13 cellular contexts compared by ENCODE assay signal in genomic region chr3:118809696-118810498, GRCh38.
DNase-seq lines count a peak whose midpoint lies in the region; ATAC-seq, FAIRE-seq and TF ChIP-seq lines count a peak whose summit lies in the region.
"Had no signal": no experiment of that assay in that cellular context is flagged by ENCODE, and none has a peak within 500 bp of the region (broad histone marks: within the 10 kb centered on the region; RNA-seq: fewer than 3 reads in every experiment).

No MANE protein-coding gene starts in this region.

- no peaks in the 10 kb centered on the region for H3K36me3 Mint-ChIP-seq in natural killer cell
- H3K36me3 Mint-ChIP-seq: natural killer cell treated with Interleukin-12 subunit alpha and Interleukin-12 subunit beta and Interleukin-15 and Interleukin-18, amount 100 ng/mL, for 72 hours had no signal

- peaks cover 0 to 3% of the 10 kb centered on the region in 2 donors for H3K9me3 Mint-ChIP-seq in natural killer cell
- H3K9me3 Mint-ChIP-seq: natural killer cell treated with Interleukin-12 subunit alpha and Interleukin-12 subunit beta and Interleukin-15 and Interleukin-18, amount 100 ng/mL, for 72 hours; T-helper 1 cell treated with Interleukin-12 subunit alpha and Interleukin-12 subunit beta and Interleukin-4 antibody, amounts not matched to agents 30 μg/mL and 1 μg/mL, for 36 hours had no signal

- no peak for DNase-seq in GM12892 (ENCODE audit: insufficient read length)
- no peak for DNase-seq in UCSD-AML1 (lab: John Stamatoyannopoulos, UW; ENCODE audit: unreplicated experiment)
- no peak for DNase-seq in KG1 (lab: John Stamatoyannopoulos, UW)
- DNase-seq in natural killer cell, result no peak
- DNase-seq: aorta, NCI-H2029 had no signal

- H3K4me3 Mint-ChIP-seq in natural killer cell, result no peak overlapping the region
- H3K4me3 Mint-ChIP-seq: natural killer cell treated with Interleukin-12 subunit alpha and Interleukin-12 subunit beta and Interleukin-15 and Interleukin-18, amount 100 ng/mL, for 72 hours; T-helper 1 cell treated with Interleukin-12 subunit alpha and Interleukin-12 subunit beta and Interleukin-4 antibody, amounts not matched to agents 30 μg/mL and 1 μg/mL, for 36 hours had no signal

- H3K27ac Mint-ChIP-seq in natural killer cell, result no peak overlapping the region
- H3K27ac Mint-ChIP-seq: natural killer cell treated with Interleukin-12 subunit alpha and Interleukin-12 subunit beta and Interleukin-15 and Interleukin-18, amount 100 ng/mL, for 72 hours; T-helper 1 cell treated with Interleukin-12 subunit alpha and Interleukin-12 subunit beta and Interleukin-4 antibody, amounts not matched to agents 30 μg/mL and 1 μg/mL, for 36 hours had no signal

- peak; percentile 79 for FAIRE-seq in GM12892 (lab: Jason Lieb, UNC)

- no peaks in the 10 kb centered on the region for H3K4me1 Mint-ChIP-seq in natural killer cell

- no peak for TF ChIP-seq POLR2A in GM12892 (IDR thresholded peaks at IDR 0.05; ENCODE audit: low read depth, low read length)

- peak; percentile 55 for ATAC-seq in GM19023 (IDR thresholded peaks at IDR 0.05; ENCODE audit: unreplicated experiment)
- ATAC-seq in HG02642 (IDR thresholded peaks at IDR 0.05; ENCODE audit: poor library complexity, unreplicated experiment), result peak; percentile 50
- peak; percentile 47 for ATAC-seq in HG03460 (IDR thresholded peaks at IDR 0.05; ENCODE audit: unreplicated experiment)
- ATAC-seq in esophagus mucosa, result no peak
- no peak for ATAC-seq in natural killer cell
- ATAC-seq: left lobe of liver; natural killer cell treated with Interleukin-12 subunit alpha and Interleukin-12 subunit beta and Interleukin-15 and Interleukin-18, amount 100 ng/mL, for 72 hours had no signal

- H3K27me3 Mint-ChIP-seq in natural killer cell (ENCODE audit: low read depth in 2 of 2), result peaks cover 2 to 24% of the 10 kb centered on the region in 2 donors

- no peak for TF ChIP-seq CTCF in natural killer cell (IDR thresholded peaks at IDR 0.05)

- intact Hi-C loops in natural killer cell (cut with micrococcal nuclease), result no loop called here

Comparison
In these comparisons a context has a peak if more than half of its experiments do, and no peak if none do; other contexts are left out.
1. ATAC-seq: peak in GM19023 (single experiment), HG02642 (single experiment) and HG03460 (single experiment); none in esophagus mucosa (single experiment) and natural killer cell (0 of 3).